Comparison of ENCODE assay signal across 28 cellular contexts in genomic region chr3:155387571-155387970, GRCh38.
DNase-seq lines count a peak whose midpoint lies in the region; ATAC-seq, FAIRE-seq and TF ChIP-seq lines count a peak whose summit lies in the region.
"Had no signal": no experiment of that assay in that cellular context is flagged by ENCODE, and none has a peak within 500 bp of the region (broad histone marks: within the 10 kb centered on the region; RNA-seq: fewer than 3 reads in every experiment).

No MANE protein-coding gene starts in this region.

- peak; percentile 35 for ATAC-seq in foreskin keratinocyte
- ATAC-seq in HG03342 (IDR thresholded peaks at IDR 0.05; ENCODE audit: unreplicated experiment) = no peak
- ATAC-seq: A549; activated naive CD8-positive, alpha-beta T cell treated with anti-CD3 and anti-CD28 coated beads, Interleukin-2, amount 50 U/mL, for 24 hours; HepG2 had no signal

- peak; percentile 20 for DNase-seq in NCI-H2196 (lab: John Stamatoyannopoulos, UW; ENCODE audit: unreplicated experiment)
- no peak for DNase-seq in NCI-H2196 treated with DMSO at 0.1 percent for 48 hours (lab: John Stamatoyannopoulos, UW; ENCODE audit: unreplicated experiment)
- peak; percentile 31 to 44 for DNase-seq in SJSA1 (ENCODE audit: low read depth in 1 of 2, low spot score in 2 of 2)
- DNase-seq in foreskin keratinocyte = peak; percentile 15 to 41
- DNase-seq in stimulated activated CD4-positive, alpha-beta T cell treated with anti-CD3 and anti-CD28 coated beads, Interleukin-1b, Interleukin-23, amount 100 ng/mL, for 48 hours = no peak
- DNase-seq in GM19239 (ENCODE audit: insufficient read length, low spot score) = no peak
- no peak for DNase-seq in RCC 7860 (ENCODE audit: low spot score)
- DNase-seq: activated CD4-positive, alpha-beta T cell treated with anti-CD3 and anti-CD28 coated beads for 1 hour; activated effector memory CD4-positive, alpha-beta T cell treated with anti-CD3 and anti-CD28 coated beads, Interleukin-2, amount 50 U/mL, for 16 hours; activated naive CD8-positive, alpha-beta T cell treated with anti-CD3 and anti-CD28 coated beads, Interleukin-2, amount 50 U/mL, for 24 hours; brain microvascular endothelial cell; CD8-positive, alpha-beta memory T cell; effector memory CD4-positive, alpha-beta T cell; foreskin melanocyte; HCEC 1CT; left ventricle myocardium superior; NCI-H1092; nephron progenitor cell; SIG-M5; stimulated activated CD8-positive, alpha-beta memory T cell treated with anti-CD3 and anti-CD28 coated beads, Interleukin-4, amount 100 ng/mL, for 48 hours; T-helper 1 cell had no signal

- 0 out of 2 replicates have a peak overlapping the region, but pooled peaks have one; percentile 6 for H3K27ac ChIP-seq in SJSA1
- no peak overlapping the region for H3K27ac ChIP-seq in foreskin keratinocyte
- H3K27ac ChIP-seq: brain microvascular endothelial cell, HL-60, PC-9, tibial nerve had no signal

- H3K27me3 ChIP-seq in SJSA1 (replicated peaks) (no peaks in the 10 kb centered on the region), foreskin keratinocyte (no peaks in the 10 kb centered on the region)
- H3K27me3 ChIP-seq: brain microvascular endothelial cell, tibial nerve had no signal

- H3K9me3 ChIP-seq in SJSA1 (replicated peaks) = no peaks in the 10 kb centered on the region
- H3K9me3 ChIP-seq: A549, tibial nerve had no signal

- FAIRE-seq in GM19239 (lab: Jason Lieb, UNC) (no peak), RCC 7860 (lab: Jason Lieb, UNC) (no peak)
- FAIRE-seq: A549, GM12891, HepG2 had no signal

- peaks cover 35% of the 10 kb centered on the region for H3K4me1 ChIP-seq in SJSA1 (replicated peaks)
- H3K4me1 ChIP-seq in foreskin keratinocyte = peaks cover 12% of the 10 kb centered on the region

- no peak for TF ChIP-seq CTCF in foreskin keratinocyte (conservative IDR thresholded peaks at IDR 0.05)

- no peaks in the 10 kb centered on the region for H3K36me3 ChIP-seq in SJSA1
- H3K36me3 ChIP-seq: brain microvascular endothelial cell, tibial nerve had no signal

- no peak overlapping the region for H3K4me3 ChIP-seq in SJSA1
- H3K4me3 ChIP-seq: A549, PC-9, tibial nerve had no signal

Comparison
In these comparisons a context has a peak if more than half of its experiments do, and no peak if none do; other contexts are left out.
1. DNase-seq: peak in NCI-H2196 (single experiment), SJSA1 (2 of 2) and foreskin keratinocyte (2 of 2); none in NCI-H2196 treated with DMSO at 0.1 percent for 48 hours (single experiment), stimulated activated CD4-positive, alpha-beta T cell treated with anti-CD3 and anti-CD28 coated beads, Interleukin-1b, Interleukin-23, amount 100 ng/mL, for 48 hours (single experiment), GM19239 (single experiment) and RCC 7860 (single experiment).